ENCODE assay signal across 9 cellular contexts in the genomic region with DNA sequence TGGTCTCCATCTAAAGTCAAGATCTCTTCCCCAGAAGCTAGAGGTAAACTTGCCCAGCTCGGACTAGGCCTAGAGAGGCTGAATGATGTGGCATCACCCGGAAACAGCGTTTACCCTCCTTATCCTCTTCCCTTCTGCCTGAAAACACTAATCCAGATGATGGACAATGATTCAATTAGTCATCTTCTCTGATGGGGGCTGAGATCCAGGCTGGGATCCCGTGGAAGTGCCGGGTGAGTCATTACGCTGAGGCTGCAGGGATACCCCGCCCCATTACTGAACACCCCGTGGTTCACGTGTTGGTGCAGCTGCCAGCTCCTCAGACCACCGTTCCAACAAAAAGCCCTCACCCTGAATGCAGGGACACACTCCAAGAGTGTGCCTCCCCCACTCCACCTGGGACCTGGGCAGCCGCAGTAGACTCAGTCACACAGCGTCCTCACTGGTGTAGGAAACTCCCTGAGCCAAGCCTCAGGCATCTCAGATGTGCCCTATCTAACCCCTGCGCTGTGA. TPM values are rescaled to one million over a fixed set of nuclear protein-coding genes. Genes with fewer than 3 reads are reported as not detected.
A peak's percentile ranks its signal among the peaks of the same experiment; 100 is the strongest.
DNase-seq lines count a peak whose midpoint lies in the region; ATAC-seq and TF ChIP-seq lines count a peak whose summit lies in the region.
"Had no signal": no experiment of that assay in that cellular context is flagged by ENCODE, and none has a peak within 500 bp of the region (broad histone marks: within the 10 kb centered on the region; RNA-seq: fewer than 3 reads in every experiment).

No MANE protein-coding gene starts in this region.

- peak overlapping the region; percentile 35 for H3K4me3 ChIP-seq in CD8-positive, alpha-beta memory T cell (ENCODE audit: low read length)
- H3K4me3 ChIP-seq in heart right ventricle (peak overlapping the region in 9 of 10 donors; percentile 11 to 93 (median 79)), skeletal muscle satellite cell (ENCODE audit: low read length) (peak overlapping the region; percentile 82)

- peak overlapping the region; percentile 94 to 100 (median 96) for H3K27ac Mint-ChIP-seq in CD8-positive, alpha-beta memory T cell

- POLR2A ChIA-PET in CD8-positive, alpha-beta memory T cell (lab: Charles Lee) = interaction anchor here (0.5 to 6.8 kb wide), 5 partner anchors 11 to 199 kb away, joined by 4 to 121 read pairs (median 12); a partner anchor contains a TSS

- peak overlapping the region; percentile 87 to 98 (median 96) for H3K4me3 Mint-ChIP-seq in CD8-positive, alpha-beta memory T cell

- H3K9me3 ChIP-seq in CD8-positive, alpha-beta memory T cell (ENCODE audit: low read length) = no peaks in the 10 kb centered on the region
- H3K9me3 ChIP-seq in heart right ventricle (no peaks in the 10 kb centered on the region), skeletal muscle satellite cell (replicated peaks; ENCODE audit: low read length) (no peaks in the 10 kb centered on the region)

- CTCF ChIA-PET in CD8-positive, alpha-beta memory T cell (lab: Charles Lee) = interaction anchor here (0.8 to 6.5 kb wide), 12 partner anchors 11 to 115 kb away, joined by 3 to 125 read pairs (median 20); a partner anchor contains a TSS

- H3K27ac ChIP-seq in CD8-positive, alpha-beta memory T cell (ENCODE audit: low read depth, low read length) = peak overlapping the region; percentile 41
- H3K27ac ChIP-seq in adipose tissue (ENCODE audit: low read depth, low read length) (peak overlapping the region; percentile 40), heart right ventricle (peak overlapping the region in 9 of 10 donors; percentile 3 to 99 (median 98))
- H3K27ac ChIP-seq: parathyroid adenoma had no signal

- H3K27me3 ChIP-seq in CD8-positive, alpha-beta memory T cell (ENCODE audit: insufficient read depth, low read length, poor library complexity, severe bottlenecking) = no peaks in the 10 kb centered on the region
- H3K27me3 ChIP-seq in heart right ventricle (no peaks in the 10 kb centered on the region), skeletal muscle satellite cell (ENCODE audit: control insufficient read depth, insufficient read depth, low read length) (no peaks in the 10 kb centered on the region)

- TF ChIP-seq CTCF in heart right ventricle (IDR thresholded peaks at IDR 0.05) (no peak), GM20000 (IDR thresholded peaks at IDR 0.05; ENCODE audit: extremely low read depth, missing control alignments) (no peak)

- H3K9me3 Mint-ChIP-seq in CD8-positive, alpha-beta memory T cell = peaks cover 0 to 1% (median 0%) of the 10 kb centered on the region in 5 donors

- peak in 1 of 5 donors; percentile 31 for DNase-seq in CD8-positive, alpha-beta memory T cell
- DNase-seq in M059J (ENCODE audit: low read depth) (peak; percentile 97), heart right ventricle (no peak), GM20000 (ENCODE audit: low spot score) (no peak)

- H3K4me1 ChIP-seq in CD8-positive, alpha-beta memory T cell (ENCODE audit: insufficient read depth, low read length) = peaks cover 60% of the 10 kb centered on the region
- peaks cover 3 to 61% (median 35%) of the 10 kb centered on the region in 9 donors for H3K4me1 ChIP-seq in heart right ventricle
- H3K4me1 ChIP-seq in skeletal muscle satellite cell (ENCODE audit: control insufficient read depth, insufficient read depth, low read length) = peaks cover 32% of the 10 kb centered on the region

- intact Hi-C loops in heart right ventricle (cut with DNase I) = loop anchor here (1.0 to 10.0 kb wide), 6 partner anchors 33 to 81 kb away; a partner anchor contains a TSS

- H3K36me3 ChIP-seq in CD8-positive, alpha-beta memory T cell (ENCODE audit: insufficient read depth, low read length) = no peaks in the 10 kb centered on the region
- H3K36me3 ChIP-seq in heart right ventricle (peaks cover 0 to 9% (median 0%) of the 10 kb centered on the region in 9 donors), skeletal muscle satellite cell (ENCODE audit: insufficient read depth, low read length) (peaks cover 15% of the 10 kb centered on the region)

- H3K36me3 Mint-ChIP-seq in CD8-positive, alpha-beta memory T cell = peaks cover 0 to 27% (median 7%) of the 10 kb centered on the region in 3 donors

- peaks cover 0 to 1% of the 10 kb centered on the region in 2 donors for H3K27me3 Mint-ChIP-seq in CD8-positive, alpha-beta memory T cell

- ATAC-seq in heart right ventricle (peak in 7 of 8 donors; percentile 3 to 50 (median 35)), HG03442 (IDR thresholded peaks at IDR 0.05; ENCODE audit: unreplicated experiment) (no peak), GM21423 (IDR thresholded peaks at IDR 0.05; ENCODE audit: unreplicated experiment) (no peak)

- peaks cover 60 to 82% (median 70%) of the 10 kb centered on the region in 3 donors for H3K4me1 Mint-ChIP-seq in CD8-positive, alpha-beta memory T cell

- peak overlapping the region; percentile 87 for H3K4me2 ChIP-seq in skeletal muscle satellite cell (ENCODE audit: low read length)

- WGBS in adipose tissue, 3 donors = 42 to 71% (median 45%) methylated on average over 13 of the region's 13 CpGs
- 52 to 72% methylated on average over 13 of the region's 13 CpGs for WGBS in heart right ventricle, 2 donors

- H3K9ac ChIP-seq in skeletal muscle satellite cell (ENCODE audit: low read depth, low read length) = peak overlapping the region; percentile 97
- H3K9ac ChIP-seq: parathyroid adenoma had no signal

RNA-seq across cellular contexts. Expression of a gene that starts 2.0 kb away (rescaled TPM):
- 100 to 1,000 TPM; 244 to 254 TPM for total RNA-seq in CD8-positive, alpha-beta memory T cell
- 892 TPM for polyA plus RNA-seq in CD8-positive, alpha-beta memory T cell
- 526 and 547 TPM in 2 replicates for total RNA-seq in M059J (2014; rRNA removed; shearing (Covaris generic))
- polyA plus RNA-seq in adipose tissue = 1,000 to 10,000 TPM in 2 of 3 donors, 100 to 1,000 TPM in 1; 125 to 3,055 (median 1,599) TPM
- total RNA-seq in heart right ventricle = 100 to 1,000 TPM; 237 to 385 (median 294) TPM
- 1,000 to 10,000 TPM in 1 of 2 donors, 100 to 1,000 TPM in 1; 630 to 2,261 TPM for polyA plus RNA-seq in heart right ventricle
- 1,129 and 1,390 TPM in 2 replicates for total RNA-seq in skeletal muscle satellite cell (2012; rRNA removed)

RNA-seq across cellular contexts. Expression of a gene that starts 7.0 kb away (rescaled TPM):
- 1 to 10 TPM in 1 of 2 experiments, under 1 TPM in 1; 0.61 to 1.5 TPM for total RNA-seq in CD8-positive, alpha-beta memory T cell
- 1.6 TPM for polyA plus RNA-seq in CD8-positive, alpha-beta memory T cell
- total RNA-seq in M059J (2014; rRNA removed; shearing (Covaris generic)) = not detected in 2 replicates
- polyA plus RNA-seq in adipose tissue (under 1 TPM in 1 of 3 donors, not detected in 2; 0.90 TPM), heart right ventricle (not detected)
- total RNA-seq in heart right ventricle = not detected
- 1.3 TPM in 1 of 2 replicates, not detected in the other for total RNA-seq in skeletal muscle satellite cell (2012; rRNA removed)

RNA-seq across cellular contexts. Expression of a gene that starts 11.9 kb away (rescaled TPM):
- 100 to 1,000 TPM; 125 to 132 TPM for total RNA-seq in CD8-positive, alpha-beta memory T cell
- 2,575 TPM for polyA plus RNA-seq in CD8-positive, alpha-beta memory T cell
- total RNA-seq in M059J (2014; rRNA removed; shearing (Covaris generic)) = 2.9 and 12.3 TPM in 2 replicates
- polyA plus RNA-seq in adipose tissue = 1,000 to 10,000 TPM in 1 of 3 donors, 100 to 1,000 TPM in 1, 10 to 100 TPM in 1; 46.0 to 3,087 (median 447) TPM
- total RNA-seq in heart right ventricle = 100 to 1,000 TPM in 2 of 10 donors, 10 to 100 TPM in 8; 29.4 to 166 (median 68.1) TPM
- polyA plus RNA-seq in heart right ventricle = 100 to 1,000 TPM; 196 to 755 TPM
- 169 and 399 TPM in 2 replicates for total RNA-seq in skeletal muscle satellite cell (2012; rRNA removed)

RNA-seq across cellular contexts. Expression of a gene that starts 15.3 kb away (rescaled TPM):
- total RNA-seq in CD8-positive, alpha-beta memory T cell = not detected
- polyA plus RNA-seq in CD8-positive, alpha-beta memory T cell = not detected
- total RNA-seq in M059J (2014; rRNA removed; shearing (Covaris generic)) = 5.2 and 5.8 TPM in 2 replicates
- polyA plus RNA-seq in adipose tissue = 1 to 10 TPM in 2 of 3 donors, under 1 TPM in 1; 0.37 to 7.2 (median 7.0) TPM
- total RNA-seq in heart right ventricle = 1 to 10 TPM in 3 of 10 donors, under 1 TPM in 1, not detected in 6; 0.30 to 2.9 (median 1.9) TPM
- 1 to 10 TPM; 2.4 to 6.3 TPM for polyA plus RNA-seq in heart right ventricle
- 11.6 and 13.2 TPM in 2 replicates for total RNA-seq in skeletal muscle satellite cell (2012; rRNA removed)

RNA-seq across cellular contexts. Expression of a gene that starts 31.9 kb away (rescaled TPM):
- total RNA-seq in CD8-positive, alpha-beta memory T cell = 1 to 10 TPM in 1 of 2 experiments, under 1 TPM in 1; 0.81 to 1.1 TPM
- polyA plus RNA-seq in CD8-positive, alpha-beta memory T cell = 0.72 TPM
- total RNA-seq in M059J (2014; rRNA removed; shearing (Covaris generic)) = 14.4 and 19.6 TPM in 2 replicates
- polyA plus RNA-seq in adipose tissue = 1 to 10 TPM in 2 of 3 donors, under 1 TPM in 1; 0.52 to 4.4 (median 2.1) TPM
- total RNA-seq in heart right ventricle = 1 to 10 TPM in 9 of 10 donors, not detected in 1; 1.2 to 4.5 (median 3.1) TPM
- polyA plus RNA-seq in heart right ventricle = 1 to 10 TPM; 2.2 to 7.4 TPM
- total RNA-seq in skeletal muscle satellite cell (2012; rRNA removed) = 2.5 and 3.9 TPM in 2 replicates

Comparison
In these comparisons a context has a peak if more than half of its experiments do, and no peak if none do; other contexts are left out.
1. H3K27ac ChIP-seq: peak in every context shown above with its lines; median percentile 98 in heart right ventricle; 41 in CD8-positive, alpha-beta memory T cell; 40 in adipose tissue.
2. ATAC-seq: peak in heart right ventricle (7 of 8); none in HG03442 (single experiment) and GM21423 (single experiment).
3. Peak in every context shown above with its lines, with median percentiles within 50 percentile points of each other: H3K4me3 ChIP-seq.